13 cellular contexts compared by ENCODE assay signal in the genomic region with DNA sequence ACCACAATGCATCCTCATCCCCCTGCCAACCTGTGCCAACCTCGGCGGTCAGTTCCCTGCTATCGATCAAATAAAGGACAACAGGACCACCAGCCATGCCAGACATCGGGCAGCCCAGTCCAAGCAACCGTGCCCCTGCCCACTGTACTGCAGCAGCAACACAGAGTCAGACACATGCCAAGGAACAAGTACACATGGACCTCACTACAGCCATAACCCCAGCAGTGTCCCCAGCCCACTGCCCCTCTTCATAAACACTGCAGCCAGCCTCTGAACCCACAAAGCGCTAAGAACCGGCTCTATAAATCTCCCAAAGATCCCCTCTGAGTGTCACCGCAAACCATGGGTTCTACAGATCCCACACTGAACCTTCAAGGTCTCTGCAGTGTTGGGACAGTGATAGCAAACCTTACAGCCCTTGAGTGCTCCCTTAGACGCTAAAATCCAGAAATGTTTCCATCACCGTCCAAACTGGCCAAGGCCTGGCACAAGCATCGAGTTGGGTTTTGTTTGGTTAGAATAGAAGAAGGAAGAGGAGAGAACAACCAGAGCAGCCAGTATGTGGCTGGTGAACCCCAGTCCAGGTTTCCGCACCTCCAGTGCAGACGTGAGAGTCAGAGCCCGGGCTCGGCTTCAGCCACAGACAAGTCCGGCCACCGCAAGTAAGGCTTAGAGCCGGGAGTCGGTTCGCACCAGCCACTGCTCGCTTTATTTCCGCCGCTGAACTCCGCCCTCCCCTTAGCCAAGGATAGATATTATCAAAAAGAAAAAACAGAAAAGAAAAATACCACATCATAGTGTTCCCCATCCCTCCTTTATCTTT. TPM values are rescaled to one million over a fixed set of nuclear protein-coding genes. Genes with fewer than 3 reads are reported as not detected.
A peak's percentile ranks its signal among the peaks of the same experiment; 100 is the strongest.
DNase-seq lines count a peak whose midpoint lies in the region; ATAC-seq and TF ChIP-seq lines count a peak whose summit lies in the region.
"Had no signal": no experiment of that assay in that cellular context is flagged by ENCODE, and none has a peak within 500 bp of the region (broad histone marks: within the 10 kb centered on the region; RNA-seq: fewer than 3 reads in every experiment).

No MANE protein-coding gene starts in this region.

- peak overlapping the region; percentile 63 for H3K27ac ChIP-seq in cingulate gyrus (ENCODE audit: low read depth, low read length)
- H3K27ac ChIP-seq: heart left ventricle, testis, VCaP had no signal

- no peak for TF ChIP-seq CTCF in nephron progenitor cell (IDR thresholded peaks at IDR 0.05)

- no peak overlapping the region for H3K4me3 Mint-ChIP-seq in T-helper 1 cell treated with Interleukin-12 subunit alpha and Interleukin-12 subunit beta and Interleukin-4 antibody, amounts not matched to agents 30 μg/mL and 1 μg/mL, for 36 hours
- H3K4me3 Mint-ChIP-seq in IgD-negative memory B cell (peak overlapping the region in 2 of 4 donors; percentile 59 to 89), nephron progenitor cell (no peak overlapping the region)

- peaks cover 16% of the 10 kb centered on the region for H3K4me1 Mint-ChIP-seq in T-helper 1 cell treated with Interleukin-12 subunit alpha and Interleukin-12 subunit beta and Interleukin-4 antibody, amounts not matched to agents 30 μg/mL and 1 μg/mL, for 36 hours (ENCODE audit: low read depth)
- H3K4me1 Mint-ChIP-seq in IgD-negative memory B cell (peaks cover 5 to 28% (median 15%) of the 10 kb centered on the region in 3 donors), nephron progenitor cell (peaks cover 20% of the 10 kb centered on the region)

- DNase-seq in T-helper 1 cell (no peak), nephron progenitor cell (peak; percentile 24), kidney glomerular epithelial cell (lab: John Stamatoyannopoulos, UW) (no peak), SIG-M5 (lab: John Stamatoyannopoulos, UW) (no peak)
- DNase-seq: dermis blood vessel endothelial cell, mammary epithelial cell, testis had no signal

- peaks cover 92% of the 10 kb centered on the region for H3K27me3 Mint-ChIP-seq in T-helper 1 cell treated with Interleukin-12 subunit alpha and Interleukin-12 subunit beta and Interleukin-4 antibody, amounts not matched to agents 30 μg/mL and 1 μg/mL, for 36 hours (ENCODE audit: low read depth)
- peaks cover 74% of the 10 kb centered on the region for H3K27me3 Mint-ChIP-seq in IgD-negative memory B cell
- H3K27me3 Mint-ChIP-seq in nephron progenitor cell (ENCODE audit: low read depth, poor library complexity): no peaks in the 10 kb centered on the region

- peaks cover 18% of the 10 kb centered on the region for H3K36me3 Mint-ChIP-seq in T-helper 1 cell treated with Interleukin-12 subunit alpha and Interleukin-12 subunit beta and Interleukin-4 antibody, amounts not matched to agents 30 μg/mL and 1 μg/mL, for 36 hours (ENCODE audit: low read depth)
- H3K36me3 Mint-ChIP-seq in IgD-negative memory B cell (no peaks in the 10 kb centered on the region), nephron progenitor cell (ENCODE audit: low read depth) (no peaks in the 10 kb centered on the region)

- H3K27ac Mint-ChIP-seq in T-helper 1 cell treated with Interleukin-12 subunit alpha and Interleukin-12 subunit beta and Interleukin-4 antibody, amounts not matched to agents 30 μg/mL and 1 μg/mL, for 36 hours: peak overlapping the region; percentile 76
- peak overlapping the region; percentile 76 to 94 (median 79) for H3K27ac Mint-ChIP-seq in IgD-negative memory B cell
- no peak overlapping the region for H3K27ac Mint-ChIP-seq in nephron progenitor cell

- peaks cover 10% of the 10 kb centered on the region for H3K9me3 Mint-ChIP-seq in T-helper 1 cell treated with Interleukin-12 subunit alpha and Interleukin-12 subunit beta and Interleukin-4 antibody, amounts not matched to agents 30 μg/mL and 1 μg/mL, for 36 hours
- peaks cover 0 to 23% (median 9%) of the 10 kb centered on the region in 3 donors for H3K9me3 Mint-ChIP-seq in IgD-negative memory B cell
- no peaks in the 10 kb centered on the region for H3K9me3 Mint-ChIP-seq in nephron progenitor cell

- ATAC-seq in HG03520 (IDR thresholded peaks at IDR 0.05; ENCODE audit: unreplicated experiment): no peak
- ATAC-seq: heart left ventricle had no signal

RNA-seq across cellular contexts. Expression of a gene that starts 7.9 kb away (rescaled TPM):
- not detected for polyA plus RNA-seq in IgD-negative memory B cell
- polyA plus RNA-seq: heart left ventricle, mammary epithelial cell had no signal
